Comparison of ENCODE assay signal across 9 cellular contexts in genomic region chr15:40098489-40099261, GRCh38. TPM values are rescaled to one million over a fixed set of nuclear protein-coding genes. Genes with fewer than 3 reads are reported as not detected.
A peak's percentile ranks its signal among the peaks of the same experiment; 100 is the strongest.
DNase-seq lines count a peak whose midpoint lies in the region; ATAC-seq and TF ChIP-seq lines count a peak whose summit lies in the region.
"Had no signal": no experiment of that assay in that cellular context is flagged by ENCODE, and none has a peak within 500 bp of the region (broad histone marks: within the 10 kb centered on the region; RNA-seq: fewer than 3 reads in every experiment).

No MANE protein-coding gene starts in this region.

- BruUV-seq in IMR-90 (replicated peaks; lab: Mats Ljungman, UMichigan): no TSS peak

- H3K36me3 ChIP-seq in DOHH2 (ENCODE audit: control insufficient read depth, low read length): peaks cover 62% of the 10 kb centered on the region
- no peaks in the 10 kb centered on the region; the same call in 1 of the 2 replicates for H3K36me3 ChIP-seq in IMR-90 (ENCODE audit: control insufficient read depth, insufficient read depth, low read length)
- H3K36me3 ChIP-seq in neuronal stem cell (replicated peaks in 1 of 2; ENCODE audit: control insufficient read depth in 2 of 2, insufficient read depth in 2 of 2, low read length in 2 of 2): peaks cover under 1 to 2% of the 10 kb centered on the region in 2 donors
- H3K36me3 ChIP-seq in thoracic aorta: no peaks in the 10 kb centered on the region
- H3K36me3 ChIP-seq: neutrophil had no signal

- H3K56ac ChIP-seq in IMR-90 (ENCODE audit: extremely low read depth, insufficient read depth, low read length): peak overlapping the region; percentile 95

- in situ Hi-C loops in IMR-90 (cut with MboI; ENCODE audit: low sequenced_read_pairs): no loop called here

- H3K4me1 ChIP-seq in DOHH2 (ENCODE audit: control insufficient read depth, low read length): peaks cover 99% of the 10 kb centered on the region
- peaks cover 63% of the 10 kb centered on the region for H3K4me1 ChIP-seq in IMR-90 (ENCODE audit: control insufficient read depth, insufficient read depth, low read length)
- H3K4me1 ChIP-seq in neuronal stem cell (ENCODE audit: control insufficient read depth in 2 of 2, insufficient read depth in 1 of 2, low read depth in 1 of 2, low read length in 2 of 2): peaks cover 22 to 26% of the 10 kb centered on the region in 2 donors
- peaks cover 67 to 85% of the 10 kb centered on the region in 2 donors for H3K4me1 ChIP-seq in thoracic aorta (ENCODE audit: control insufficient read depth in 1 of 2, low read depth in 2 of 2)

- H4K8ac ChIP-seq in IMR-90 (ENCODE audit: low read depth in 2 of 2, low read length in 2 of 2) (peak overlapping the region; percentile 68 to 98), neuronal stem cell (ENCODE audit: low read depth, low read length) (no peak overlapping the region)

- H3K9me2 ChIP-seq in DOHH2 (replicated peaks; ENCODE audit: control insufficient read depth, low read length): no peaks in the 10 kb centered on the region

- TF ChIP-seq CTCF in DOHH2 (IDR thresholded peaks at IDR 0.05; ENCODE audit: low read depth, low read length, poor library complexity, severe bottlenecking): no peak
- TF ChIP-seq CTCF in IMR-90 (conservative IDR thresholded peaks at IDR 0.05; ENCODE audit: low read depth, low read length): no peak
- no peak for TF ChIP-seq CTCF in fibroblast of pulmonary artery (IDR thresholded peaks at IDR 0.05; ENCODE audit: low read length, missing control alignments)
- no peak for TF ChIP-seq CTCF in thoracic aorta (IDR thresholded peaks at IDR 0.05)

- H3K14ac ChIP-seq in IMR-90 (replicated peaks; ENCODE audit: low read depth, low read length): peak overlapping the region; percentile 97
- no peak overlapping the region for H3K14ac ChIP-seq in neuronal stem cell (ENCODE audit: low read length)

- H3K79me1 ChIP-seq in IMR-90 (ENCODE audit: low read depth in 1 of 2, low read length in 2 of 2) (peaks cover 7 to 80% of the 10 kb centered on the region in 2 experiments; a peak in 3 of 4 replicates), neuronal stem cell (ENCODE audit: low read depth, low read length) (no peaks in the 10 kb centered on the region)

- H3K79me2 ChIP-seq in DOHH2 (ENCODE audit: control insufficient read depth, low read length): peaks cover 38% of the 10 kb centered on the region

- peak overlapping the region; percentile 64 for H3K4me3 ChIP-seq in DOHH2 (ENCODE audit: low read length)
- no peak overlapping the region for H3K4me3 ChIP-seq in IMR-90 (ENCODE audit: insufficient read depth, low read depth, low read length)
- H3K4me3 ChIP-seq in fibroblast of pulmonary artery (replicated peaks; ENCODE audit: low read depth, low read length): no peak overlapping the region
- H3K4me3 ChIP-seq in neuronal stem cell (ENCODE audit: low read length in 2 of 2): no peak overlapping the region
- peak overlapping the region; percentile 44 for H3K4me3 ChIP-seq in thoracic aorta

- POLR2A ChIA-PET in IMR-90 (lab: Charles Lee; ENCODE audit: unreplicated experiment): interaction anchor here (0.7 kb wide), 1 partner anchor 16 kb away, joined by 3 read pairs; no protein-coding TSS in a partner anchor

- peak overlapping the region; percentile 97 for H4K91ac ChIP-seq in IMR-90 (ENCODE audit: insufficient read depth, low read depth, low read length)
- no peak overlapping the region for H4K91ac ChIP-seq in neuronal stem cell (ENCODE audit: low read depth, low read length, poor library complexity)

- H3K9me1 ChIP-seq in IMR-90 (ENCODE audit: insufficient read depth, low read length): peaks cover 68% of the 10 kb centered on the region

- peak overlapping the region; percentile 99 for H2BK120ac ChIP-seq in IMR-90 (ENCODE audit: low read depth, low read length)
- no peak overlapping the region for H2BK120ac ChIP-seq in neuronal stem cell (ENCODE audit: low read depth, low read length)

- H3K4me2 ChIP-seq in DOHH2 (ENCODE audit: low read length): peak overlapping the region; percentile 97
- peak overlapping the region; percentile 59 for H3K4me2 ChIP-seq in IMR-90 (ENCODE audit: low read depth, low read length)
- no peak overlapping the region for H3K4me2 ChIP-seq in neuronal stem cell (ENCODE audit: insufficient read depth, low read length, poor library complexity, severe bottlenecking)

- dilution Hi-C loops in IMR-90 (cut with HindIII; ENCODE audit: low sequenced_read_pairs, unreplicated experiment): no loop called here

- H3K4ac ChIP-seq in IMR-90 (ENCODE audit: low read depth, low read length) (peak overlapping the region; percentile 99), neuronal stem cell (ENCODE audit: low read length) (no peak overlapping the region)

- H4K20me1 ChIP-seq in DOHH2 (ENCODE audit: control insufficient read depth, insufficient read depth, low read depth, low read length) (no peaks in the 10 kb centered on the region), IMR-90 (ENCODE audit: insufficient read depth, low read length) (no peaks in the 10 kb centered on the region)

- H2AFZ ChIP-seq in IMR-90 (replicated peaks; ENCODE audit: low read length, poor library complexity) (peak overlapping the region; percentile 24), neuronal stem cell (ENCODE audit: low read length) (peak overlapping the region; percentile 57)

- ATAC-seq in GM21723 (IDR thresholded peaks at IDR 0.05; ENCODE audit: unreplicated experiment) (peak; percentile 77), IMR-90 (ENCODE audit: low read depth) (peak; percentile 76), thoracic aorta (ENCODE audit: insufficient number of reproducible peaks, low FRiP score, low read depth) (peak; percentile 64)

- H3K9ac ChIP-seq in IMR-90 (ENCODE audit: low read depth, low read length): peak overlapping the region; percentile 31
- H3K9ac ChIP-seq in neuronal stem cell (ENCODE audit: low read depth, low read length, poor library complexity): no peak overlapping the region

- H2BK15ac ChIP-seq in IMR-90 (ENCODE audit: low read depth, low read length) (peak overlapping the region; percentile 95), neuronal stem cell (ENCODE audit: low read length) (no peak overlapping the region)

- 0% methylated on average over 4 of the region's 12 CpGs; no CpG with 5 or more reads in 1 of the 2 experiments for WGBS in IMR-90 (ENCODE audit: extremely low coverage in 2 of 2, insufficient read length in 1 of 2), 2 experiments
- no CpG with 5 or more reads among the region's 12 CpGs for WGBS in neuronal stem cell (ENCODE audit: extremely low coverage in 2 of 2, insufficient read length in 2 of 2, insufficient replicate concordance in 1 of 2), 2 donors

- peak overlapping the region; percentile 99 for H2BK20ac ChIP-seq in IMR-90 (ENCODE audit: low read depth, low read length)

- intact Hi-C loops in IMR-90 (cut with micrococcal nuclease): no loop called here

- H3F3A ChIP-seq in DOHH2 (ENCODE audit: control insufficient read depth, insufficient read depth): peaks cover 53% of the 10 kb centered on the region

- DNase-seq in IMR-90 (peak; percentile 98), OCI-M2 (lab: John Stamatoyannopoulos, UW; ENCODE audit: unreplicated experiment) (peak; percentile 32), activated T-helper 1 cell treated with Interleukin-2 at 50 U/mL for 16 hours (ENCODE audit: low read depth) (peak; percentile 58), fibroblast of pulmonary artery (ENCODE audit: low read depth) (peak; percentile 92), neuronal stem cell (ENCODE audit: low spot score) (no peak), thoracic aorta (ENCODE audit: low spot score) (peak; percentile 67)

- H2BK5ac ChIP-seq in IMR-90 (ENCODE audit: low read depth, low read length, poor library complexity, severe bottlenecking) (peak overlapping the region; percentile 87), neuronal stem cell (ENCODE audit: low read length) (no peak overlapping the region)

- H3K27ac ChIP-seq in DOHH2 (ENCODE audit: low read depth, low read length): peak overlapping the region; percentile 98
- peak overlapping the region; percentile 86 for H3K27ac ChIP-seq in IMR-90 (ENCODE audit: insufficient read depth, low read length)
- no peak overlapping the region for H3K27ac ChIP-seq in neuronal stem cell (replicated peaks; ENCODE audit: low read length)
- H3K27ac ChIP-seq in thoracic aorta: peak overlapping the region; percentile 88 to 95

- peak; percentile 54; the same call in 1 of the 2 replicates for TF ChIP-seq POLR2A in IMR-90 (IDR thresholded peaks at IDR 0.05; ENCODE audit: low read depth, low read length)

- H3K18ac ChIP-seq in IMR-90 (ENCODE audit: low read depth, low read length) (peak overlapping the region; percentile 90), neuronal stem cell (ENCODE audit: low read length) (peak overlapping the region; percentile 17)

- H3K23ac ChIP-seq in IMR-90 (ENCODE audit: low read depth, low read length) (peak overlapping the region; percentile 99), neuronal stem cell (ENCODE audit: low read depth, low read length, poor library complexity) (no peak overlapping the region)

- H3K27me3 ChIP-seq in DOHH2 (ENCODE audit: control insufficient read depth, low read length) (no peaks in the 10 kb centered on the region), IMR-90 (ENCODE audit: control insufficient read depth, insufficient read depth, low read length) (no peaks in the 10 kb centered on the region), neuronal stem cell (ENCODE audit: control insufficient read depth in 3 of 3, insufficient read depth in 3 of 3, low read depth in 1 of 3, low read length in 3 of 3) (peaks cover 0 to 14% (median 0%) of the 10 kb centered on the region in 3 experiments), thoracic aorta (replicated peaks; ENCODE audit: insufficient read depth) (no peaks in the 10 kb centered on the region)
- H3K27me3 ChIP-seq: neutrophil had no signal

- peak overlapping the region; percentile 76 for H4K5ac ChIP-seq in IMR-90 (ENCODE audit: low read depth, low read length)

- CTCF ChIA-PET in IMR-90 (lab: Yijun Ruan, JAX): interaction anchor here (0.6 to 1.7 kb wide), 7 partner anchors 9 to 180 kb away, joined by 3 to 8 read pairs (median 4); no protein-coding TSS in a partner anchor

- H2AK5ac ChIP-seq in IMR-90 (ENCODE audit: low read depth, low read length) (peak overlapping the region; percentile 99), neuronal stem cell (ENCODE audit: low read depth, low read length) (no peak overlapping the region)

- H3K9me3 ChIP-seq in DOHH2 (ENCODE audit: control insufficient read depth, insufficient read depth, low read length) (no peaks in the 10 kb centered on the region), IMR-90 (ENCODE audit: control insufficient read depth, insufficient read depth, low read length) (no peaks in the 10 kb centered on the region), neuronal stem cell (replicated peaks in 1 of 2; ENCODE audit: control insufficient read depth in 2 of 2, insufficient read depth in 1 of 2, low read depth in 1 of 2, low read length in 2 of 2) (no peaks in the 10 kb centered on the region), thoracic aorta (no peaks in the 10 kb centered on the region)
- H3K9me3 ChIP-seq: neutrophil had no signal

- peak; percentile 25; the same call in 1 of the 2 replicates for TF ChIP-seq RAD21 in IMR-90 (IDR thresholded peaks at IDR 0.05; ENCODE audit: low read length)

- H2BK12ac ChIP-seq in neuronal stem cell (ENCODE audit: low read length): no peak overlapping the region

- H2AK9ac ChIP-seq in IMR-90 (replicated peaks; ENCODE audit: low read depth, low read length, poor library complexity): peak overlapping the region; percentile 56

RNA-seq across cellular contexts. Expression of gene BMF, which starts 10.0 kb away (rescaled TPM):
- total RNA-seq in IMR-90 (2012; rRNA removed) (1.7 and 2.9 TPM in 2 replicates), thoracic aorta (10 to 100 TPM; 13.1 to 32.5 TPM)
- polyA plus RNA-seq in IMR-90 (2012; rRNA removed): 2.4 and 2.8 TPM in 2 replicates
- 0.80 and 1.8 TPM in 2 replicates for polyA plus RNA-seq in IMR-90 (2012; cell fraction: cytosol; rRNA removed)
- 6.6 and 11.7 TPM in 2 replicates for polyA plus RNA-seq in IMR-90 (2012; cell fraction: nucleus; rRNA removed; ENCODE audit: low replicate concordance)
- 6.6 TPM for polyA plus RNA-seq in neuronal stem cell (2013, experiment 1 of 2)
- polyA plus RNA-seq in neuronal stem cell (2013, experiment 2 of 2): 6.6 TPM

RNA-seq across cellular contexts. Expression of gene SRP14, which starts 59.7 kb away (rescaled TPM):
- total RNA-seq in IMR-90 (2012; rRNA removed) (106 and 205 TPM in 2 replicates), thoracic aorta (100 to 1,000 TPM; 179 to 219 TPM)
- polyA plus RNA-seq in IMR-90 (2012; rRNA removed): 295 and 296 TPM in 2 replicates
- polyA plus RNA-seq in IMR-90 (2012; cell fraction: cytosol; rRNA removed): 198 and 487 TPM in 2 replicates
- 41.4 and 203 TPM in 2 replicates for polyA plus RNA-seq in IMR-90 (2012; cell fraction: nucleus; rRNA removed; ENCODE audit: low replicate concordance)
- 655 TPM for polyA plus RNA-seq in neuronal stem cell (2013, experiment 1 of 2)
- 647 TPM for polyA plus RNA-seq in neuronal stem cell (2013, experiment 2 of 2)

Comparison
In these comparisons a context has a peak if more than half of its experiments do, and no peak if none do; other contexts are left out.
1. H3K4me3 ChIP-seq: peak in DOHH2 (single experiment) and thoracic aorta (single experiment); none in IMR-90 (single experiment), fibroblast of pulmonary artery (single experiment) and neuronal stem cell (0 of 2).
2. Peak in every context shown above with its lines, with median percentiles within 50 percentile points of each other: ATAC-seq.